8 cellular contexts compared by ENCODE assay signal in genomic region chr22:38681784-38682335, GRCh38. TPM values are rescaled to one million over a fixed set of nuclear protein-coding genes. Genes with fewer than 3 reads are reported as not detected.
DNase-seq lines count a peak whose midpoint lies in the region; TF ChIP-seq lines count a peak whose summit lies in the region.

TSS of gene TOMM22 (plus strand) at chr22:38681957. CDS start at chr22:38681979, 22 bp downstream.

- H3K36me3 Mint-ChIP-seq in neural crest cell (ENCODE audit: low read depth) = peaks cover 20% of the 10 kb centered on the region

- H3K4me3 Mint-ChIP-seq in neural crest cell = peak within 1 kb of the TSS; percentile 96

- peak within 1 kb of the TSS; percentile 87 for H3K4me3 ChIP-seq in fibroblast of villous mesenchyme (ENCODE audit: low read depth, low read length)

- H3K27me3 Mint-ChIP-seq in neural crest cell (ENCODE audit: low read depth) = no peaks in the 10 kb centered on the region

- peak within 1 kb of the TSS; percentile 97 for H3K27ac Mint-ChIP-seq in neural crest cell (ENCODE audit: unreplicated experiment)

- peak; percentile 52 for TF ChIP-seq CTCF in fibroblast of villous mesenchyme (IDR thresholded peaks at IDR 0.05; ENCODE audit: insufficient read depth, low read depth, low read length)
- TF ChIP-seq CTCF in neural crest cell (conservative IDR thresholded peaks at IDR 0.05) = peak; percentile 60

- DNase-seq in ELR (ENCODE audit: low read depth) (peak; percentile 91), GOT3 (lab: John Stamatoyannopoulos, UW) (peak; percentile 59), LoVo (ENCODE audit: low spot score) (peak; percentile 91), SHP77 treated with DMSO at 0.1 percent for 48 hours (lab: John Stamatoyannopoulos, UW) (peak; percentile 70), fibroblast of villous mesenchyme (ENCODE audit: low read depth) (peak; percentile 83), neural crest cell (ENCODE audit: low read depth, low spot score) (peak; percentile 80), stromal cell of bone marrow (ENCODE audit: low read depth) (peak; percentile 74)
- peak; percentile 95 for DNase-seq in activated effector memory CD4-positive, alpha-beta T cell treated with anti-CD3 and anti-CD28 coated beads, Interleukin-2, amount 50 U/mL, for 16 hours

- peaks cover 6% of the 10 kb centered on the region for H3K9me3 Mint-ChIP-seq in neural crest cell

- peaks cover 23% of the 10 kb centered on the region for H3K4me1 Mint-ChIP-seq in neural crest cell

RNA-seq across cellular contexts. Expression of gene TOMM22, which starts in this region (rescaled TPM):
- 60.6 and 88.9 TPM in 2 replicates for total RNA-seq in fibroblast of villous mesenchyme
- 105 and 107 TPM in 2 replicates for total RNA-seq in neural crest cell

Comparison
In these comparisons a context has a peak if more than half of its experiments do, and no peak if none do; other contexts are left out.
1. Peak in every context shown above with its lines: DNase-seq and H3K4me3 ChIP-seq.